8 cellular contexts compared by ENCODE assay signal in the genomic region with DNA sequence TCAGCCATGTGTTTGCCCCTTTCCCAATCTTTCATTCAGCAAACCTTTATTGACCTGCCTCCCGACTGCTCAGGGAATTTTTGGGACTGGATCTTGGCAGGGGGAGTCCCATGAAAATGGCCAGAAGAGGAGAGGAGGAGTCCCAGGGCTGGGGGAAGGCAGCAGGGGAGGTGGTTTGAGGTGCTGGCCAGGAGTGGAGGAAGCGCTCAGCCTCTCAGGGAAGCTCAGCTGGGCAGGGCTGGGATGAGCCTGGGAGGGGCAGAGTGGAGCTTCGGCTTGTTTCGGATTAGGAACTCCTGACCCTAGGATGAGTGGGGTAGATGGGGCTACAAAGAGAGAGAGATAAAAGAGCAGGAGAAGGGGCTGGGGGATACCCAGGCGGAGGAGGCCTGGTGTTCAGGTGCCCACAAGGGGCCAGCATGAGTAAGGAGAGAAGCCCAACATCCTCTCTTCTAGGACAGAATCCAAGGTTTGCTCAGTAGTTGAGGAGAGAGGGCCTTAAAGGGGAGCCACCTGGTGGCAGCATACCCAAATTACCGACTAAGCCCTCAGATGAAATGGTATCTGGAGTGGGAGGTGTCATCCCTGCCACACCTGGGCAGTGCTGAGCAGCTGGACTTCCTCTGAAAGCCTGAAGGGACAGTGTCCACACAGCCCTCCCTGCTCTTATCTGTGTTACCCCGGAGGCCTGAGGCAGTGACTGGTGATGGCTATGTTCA.
A peak's percentile ranks its signal among the peaks of the same experiment; 100 is the strongest.
DNase-seq lines count a peak whose midpoint lies in the region; ATAC-seq, FAIRE-seq and TF ChIP-seq lines count a peak whose summit lies in the region.

No MANE protein-coding gene starts in this region.

- no peak overlapping the region for H3K4me3 ChIP-seq in choroid plexus epithelial cell (ENCODE audit: low read depth, low read length)

- H3K27ac Mint-ChIP-seq in progenitor cell of endocrine pancreas = no peak overlapping the region

- no peak for ATAC-seq in GM21526 (IDR thresholded peaks at IDR 0.05; ENCODE audit: low FRiP score, unreplicated experiment)
- ATAC-seq in HG02852 (IDR thresholded peaks at IDR 0.05; ENCODE audit: unreplicated experiment) = no peak
- ATAC-seq in GM18517 (IDR thresholded peaks at IDR 0.05; ENCODE audit: unreplicated experiment) = no peak

- H3K27me3 Mint-ChIP-seq in progenitor cell of endocrine pancreas = peaks cover 54% of the 10 kb centered on the region

- DNase-seq in CD1c-positive myeloid dendritic cell (ENCODE audit: extremely low spot score) (peak; percentile 18), GM18507 (ENCODE audit: extremely low spot score, insufficient read length, low read depth) (peak; percentile 23), NCI-H748 (lab: John Stamatoyannopoulos, UW; ENCODE audit: unreplicated experiment) (peak; percentile 80), choroid plexus epithelial cell (ENCODE audit: low read depth) (peak; percentile 50), progenitor cell of endocrine pancreas (ENCODE audit: low spot score, unreplicated experiment) (no peak)

- H3K4me3 Mint-ChIP-seq in progenitor cell of endocrine pancreas (ENCODE audit: low read depth) = no peak overlapping the region

- H3K36me3 Mint-ChIP-seq in progenitor cell of endocrine pancreas (ENCODE audit: insufficient read depth) = no peaks in the 10 kb centered on the region

- peak; percentile 26 for FAIRE-seq in GM18507 (lab: Jason Lieb, UNC)

- TF ChIP-seq CTCF in choroid plexus epithelial cell (conservative IDR thresholded peaks at IDR 0.05; ENCODE audit: low read depth, low read length) (peak; percentile 59), progenitor cell of endocrine pancreas (IDR thresholded peaks at IDR 0.05; ENCODE audit: unreplicated experiment) (peak; percentile 57)

- no peaks in the 10 kb centered on the region for H3K9me3 Mint-ChIP-seq in progenitor cell of endocrine pancreas (ENCODE audit: low read depth)

- H3K4me1 Mint-ChIP-seq in progenitor cell of endocrine pancreas (ENCODE audit: low read depth) = peaks cover 9% of the 10 kb centered on the region
